ENCODE assay signal across 23 cellular contexts in genomic region chr10:110389250-110389649, GRCh38.
DNase-seq lines count a peak whose midpoint lies in the region; ATAC-seq and TF ChIP-seq lines count a peak whose summit lies in the region.
"Had no signal": no experiment of that assay in that cellular context is flagged by ENCODE, and none has a peak within 500 bp of the region (broad histone marks: within the 10 kb centered on the region; RNA-seq: fewer than 3 reads in every experiment).

No MANE protein-coding gene starts in this region.

- peaks cover 15% of the 10 kb centered on the region for H3K4me1 ChIP-seq in GM23248 (ENCODE audit: insufficient read depth)
- H3K4me1 ChIP-seq: foreskin keratinocyte had no signal

- no peak overlapping the region for H3K27ac ChIP-seq in GM23248
- H3K27ac ChIP-seq: 22Rv1, foreskin keratinocyte, heart right ventricle, skin epidermis had no signal

- no peaks in the 10 kb centered on the region for H4K20me1 ChIP-seq in GM23248 (ENCODE audit: insufficient read depth)

- H3K4me2 ChIP-seq in GM23248 (ENCODE audit: unreplicated experiment): no peak overlapping the region

- no peaks in the 10 kb centered on the region for H3K79me2 ChIP-seq in GM23248 (ENCODE audit: insufficient read depth)

- no peaks in the 10 kb centered on the region for H3K27me3 Mint-ChIP-seq in activated T-helper 17 cell treated with anti-CD3 and anti-CD28 coated beads, Interleukin-2, amount 50 U/mL, for 72 hours
- H3K27me3 Mint-ChIP-seq: activated naive CD4-positive, alpha-beta T cell treated with anti-CD3 and anti-CD28 coated beads, Interleukin-2, amount 50 U/mL, for 24 hours had no signal

- H3K36me3 ChIP-seq in GM23248 (ENCODE audit: low read depth): no peaks in the 10 kb centered on the region
- H3K36me3 ChIP-seq: heart right ventricle had no signal

- H3K27me3 ChIP-seq in GM23248 (replicated peaks; ENCODE audit: insufficient read depth): no peaks in the 10 kb centered on the region
- H3K27me3 ChIP-seq: foreskin keratinocyte, heart right ventricle had no signal

- H3F3A ChIP-seq in GM23248 (ENCODE audit: insufficient read depth): no peaks in the 10 kb centered on the region

- H3K4me1 Mint-ChIP-seq in activated T-helper 17 cell treated with anti-CD3 and anti-CD28 coated beads, Interleukin-2, amount 50 U/mL, for 72 hours: peaks cover 26% of the 10 kb centered on the region

- no peak for ATAC-seq in activated T-helper 17 cell treated with anti-CD3 and anti-CD28 coated beads, Interleukin-2, amount 50 U/mL, for 72 hours (replicated peaks)
- ATAC-seq: foreskin keratinocyte, heart right ventricle had no signal

- DNase-seq in DMS53 (lab: John Stamatoyannopoulos, UW) (peak; percentile 23), DMS53 treated with DMSO at 0.1 percent for 48 hours (lab: John Stamatoyannopoulos, UW; ENCODE audit: unreplicated experiment) (no peak), GM23248 (peak; percentile 61), fibroblast of villous mesenchyme (ENCODE audit: low read depth) (peak; percentile 21), NCI-H226 (no peak), inferior parietal cortex (ENCODE audit: extremely low spot score) (no peak)
- DNase-seq in activated effector memory CD4-positive, alpha-beta T cell treated with anti-CD3 and anti-CD28 coated beads, Interleukin-2, amount 50 U/mL, for 16 hours: no peak
- DNase-seq: activated T-cell treated with anti-CD3 and anti-CD28 coated beads, Interleukin-2, amount 50 U/mL, for 48 hours; DMS153; foreskin keratinocyte; GF-D8; H7; heart right ventricle; naive B cell; NCI-H1694; NCI-H2171; NCI-H524; NK-92 treated with Interleukin-12 subunit alpha and Interleukin-12 subunit beta, amount 100 ng/mL, for 24 hours; substantia nigra had no signal

- H3K27ac Mint-ChIP-seq in activated T-helper 17 cell treated with anti-CD3 and anti-CD28 coated beads, Interleukin-2, amount 50 U/mL, for 72 hours: peak overlapping the region; percentile 4

- H3K4me3 ChIP-seq in GM23248: no peak overlapping the region
- H3K4me3 ChIP-seq in fibroblast of villous mesenchyme (ENCODE audit: low read depth, low read length): no peak overlapping the region
- H3K4me3 ChIP-seq: heart right ventricle, skin epidermis had no signal

- H3K36me3 Mint-ChIP-seq in activated T-helper 17 cell treated with anti-CD3 and anti-CD28 coated beads, Interleukin-2, amount 50 U/mL, for 72 hours (ENCODE audit: low read depth): no peaks in the 10 kb centered on the region
- H3K36me3 Mint-ChIP-seq: activated naive CD4-positive, alpha-beta T cell treated with anti-CD3 and anti-CD28 coated beads, Interleukin-2, amount 50 U/mL, for 24 hours had no signal

- 31 to 35% methylated on average over 8 of the region's 8 CpGs for WGBS in GM23248 (ENCODE audit: low coverage in 1 of 2, low lambda C conversion rate in 2 of 2, missing lambda C conversion rate in 2 of 2), 2 experiments

- H3K9me3 ChIP-seq in GM23248 (ENCODE audit: low read depth): no peaks in the 10 kb centered on the region
- H3K9me3 ChIP-seq: heart right ventricle had no signal

- no peak overlapping the region for H3K9ac ChIP-seq in GM23248

- no peaks in the 10 kb centered on the region for H3K9me2 ChIP-seq in GM23248 (ENCODE audit: insufficient read depth)

- TF ChIP-seq CTCF in fibroblast of villous mesenchyme (IDR thresholded peaks at IDR 0.05; ENCODE audit: insufficient read depth, low read depth, low read length): no peak

- peaks cover 4% of the 10 kb centered on the region for H3K9me3 Mint-ChIP-seq in activated T-helper 17 cell treated with anti-CD3 and anti-CD28 coated beads, Interleukin-2, amount 50 U/mL, for 72 hours
- H3K9me3 Mint-ChIP-seq: activated naive CD4-positive, alpha-beta T cell treated with anti-CD3 and anti-CD28 coated beads, Interleukin-2, amount 50 U/mL, for 24 hours; naive B cell had no signal

- H2AFZ ChIP-seq in GM23248: no peak overlapping the region

- H3K4me3 Mint-ChIP-seq in activated T-helper 17 cell treated with anti-CD3 and anti-CD28 coated beads, Interleukin-2, amount 50 U/mL, for 72 hours: peak overlapping the region; percentile 65
- H3K4me3 Mint-ChIP-seq: naive B cell had no signal

- in situ Hi-C loops in GM23248 (cut with MboI): no loop called here

Comparison
In these comparisons a context has a peak if more than half of its experiments do, and no peak if none do; other contexts are left out.
1. DNase-seq: peak in DMS53 (single experiment), GM23248 (single experiment) and fibroblast of villous mesenchyme (single experiment); none in DMS53 treated with DMSO at 0.1 percent for 48 hours (single experiment), NCI-H226 (single experiment), inferior parietal cortex (single experiment) and activated effector memory CD4-positive, alpha-beta T cell treated with anti-CD3 and anti-CD28 coated beads, Interleukin-2, amount 50 U/mL, for 16 hours (single experiment).